In genomic region chr5:145056805-145057204, GRCh38 we compare ENCODE assay signal across 9 cellular contexts.
DNase-seq lines count a peak whose midpoint lies in the region; ATAC-seq and TF ChIP-seq lines count a peak whose summit lies in the region.
"Had no signal": no experiment of that assay in that cellular context is flagged by ENCODE, and none has a peak within 500 bp of the region (broad histone marks: within the 10 kb centered on the region; RNA-seq: fewer than 3 reads in every experiment).

No MANE protein-coding gene starts in this region.

- no peak overlapping the region for H3K27ac ChIP-seq in foreskin keratinocyte
- H3K27ac ChIP-seq in H9 (ENCODE audit: insufficient read length, low read depth, low read length): no peak overlapping the region

- H4K5ac ChIP-seq in H9 (ENCODE audit: insufficient read length, low read depth, low read length): no peak overlapping the region

- H3K9ac ChIP-seq in H9 (ENCODE audit: extremely low read depth, insufficient read length, low read length): no peak overlapping the region

- H2BK5ac ChIP-seq in H9 (ENCODE audit: insufficient read length, low read length): no peak overlapping the region

- H3K27me3 Mint-ChIP-seq in H9 (ENCODE audit: low read depth): no peaks in the 10 kb centered on the region

- no peak overlapping the region for H2BK15ac ChIP-seq in H9 (ENCODE audit: low read depth, low read length)

- H3K14ac ChIP-seq in H9 (ENCODE audit: insufficient read depth, low read length): no peak overlapping the region

- H2AK5ac ChIP-seq in H9 (ENCODE audit: insufficient read length, low read length): no peak overlapping the region

- H3K79me2 ChIP-seq in H9 (ENCODE audit: insufficient read depth, low read length): no peaks in the 10 kb centered on the region

- no peak overlapping the region for H3K4ac ChIP-seq in H9 (ENCODE audit: low read depth, low read length)

- no peaks in the 10 kb centered on the region for H3K23me2 ChIP-seq in H9 (ENCODE audit: insufficient read length, low read depth, low read length, poor library complexity, severe bottlenecking)

- H2BK20ac ChIP-seq in H9 (ENCODE audit: low read depth, low read length, poor library complexity, severe bottlenecking): no peak overlapping the region

- no peak overlapping the region for H3K4me2 ChIP-seq in H9 (ENCODE audit: insufficient read depth, insufficient read length, low read length)

- peak; percentile 99 for ATAC-seq in GM18499 (IDR thresholded peaks at IDR 0.05; ENCODE audit: insufficient read depth, unreplicated experiment)
- ATAC-seq in GM21529 (IDR thresholded peaks at IDR 0.05; ENCODE audit: unreplicated experiment): peak; percentile 99
- peak; percentile 99 for ATAC-seq in HG03457 (IDR thresholded peaks at IDR 0.05; ENCODE audit: unreplicated experiment)
- ATAC-seq in foreskin keratinocyte: peak; percentile 61

- no peaks in the 10 kb centered on the region for H3K9me3 ChIP-seq in H9 (ENCODE audit: control insufficient read depth, low read depth, low read length)

- no peak overlapping the region for H3K23ac ChIP-seq in H9 (ENCODE audit: insufficient read length, low read depth, low read length)

- no peak overlapping the region for H3K4me3 Mint-ChIP-seq in H9

- H4K91ac ChIP-seq in H9 (ENCODE audit: insufficient read length, low read depth, low read length): no peak overlapping the region

- H3K18ac ChIP-seq in H9 (ENCODE audit: insufficient read length, low read depth, low read length): no peak overlapping the region

- H3K36me3 Mint-ChIP-seq in H9 (ENCODE audit: insufficient read depth in 1 of 3, low read depth in 3 of 3): no peaks in the 10 kb centered on the region

- no peak overlapping the region for H4K8ac ChIP-seq in H9 (replicated peaks; ENCODE audit: insufficient read length, low read depth, low read length)

- no CpG with 5 or more reads among the region's 5 CpGs for WGBS in H9 (ENCODE audit: extremely low coverage, insufficient read length, low lambda C conversion rate)

- H3K4me1 ChIP-seq in foreskin keratinocyte: no peaks in the 10 kb centered on the region
- H3K4me1 ChIP-seq in H9 (ENCODE audit: insufficient read depth, low read length): no peaks in the 10 kb centered on the region

- no peak overlapping the region for H2BK120ac ChIP-seq in H9 (ENCODE audit: low read depth, low read length, poor library complexity, severe bottlenecking)

- no peak overlapping the region for H3K56ac ChIP-seq in H9 (ENCODE audit: insufficient read length, low read depth, low read length)

- H3K4me1 Mint-ChIP-seq in H9: no peaks in the 10 kb centered on the region

- no peaks in the 10 kb centered on the region for H4K20me1 ChIP-seq in H9 (ENCODE audit: control insufficient read depth, insufficient read depth, insufficient read length)

- no peaks in the 10 kb centered on the region for H3K9me3 Mint-ChIP-seq in H9

- H3K79me1 ChIP-seq in H9 (ENCODE audit: insufficient read depth, low read depth, low read length, poor library complexity, severe bottlenecking): no peaks in the 10 kb centered on the region

- H2BK12ac ChIP-seq in H9 (ENCODE audit: insufficient read length, low read depth, low read length): no peak overlapping the region

- no peak overlapping the region for H3K27ac Mint-ChIP-seq in H9

- TF ChIP-seq CTCF in foreskin keratinocyte (conservative IDR thresholded peaks at IDR 0.05) (no peak), H9 (conservative IDR thresholded peaks at IDR 0.05) (no peak)

- H2AFZ ChIP-seq in H9 (ENCODE audit: low read length): no peak overlapping the region

- H3T11ph ChIP-seq in H9 (ENCODE audit: low read length): no peak overlapping the region

- H3K27me3 ChIP-seq in foreskin keratinocyte (no peaks in the 10 kb centered on the region), H9 (ENCODE audit: insufficient read depth, low read length) (no peaks in the 10 kb centered on the region)

- DNase-seq in foreskin keratinocyte (peak in 1 of 2 donors; percentile 18), NCI-H2081 (lab: John Stamatoyannopoulos, UW) (no peak), SKM-1 (lab: John Stamatoyannopoulos, UW; ENCODE audit: unreplicated experiment) (no peak), H9 (no peak)
- no peak for DNase-seq in stimulated activated CD8-positive, alpha-beta memory T cell treated with anti-CD3 and anti-CD28 coated beads, Interleukin-4, amount 100 ng/mL, for 48 hours
- DNase-seq: NCI-H226 had no signal
